In genomic region chr6:166738778-166739654, GRCh38 we compare ENCODE assay signal across 19 cellular contexts.
"Had no signal": no experiment of that assay in that cellular context is flagged by ENCODE, and none has a peak within 500 bp of the region (broad histone marks: within the 10 kb centered on the region; RNA-seq: fewer than 3 reads in every experiment).

No MANE protein-coding gene starts in this region.

- H3K36me3 ChIP-seq: breast epithelium, lower lobe of right lung, prostate gland, right lobe of liver, suprapubic skin, upper lobe of left lung had no signal

- H3K4me1 ChIP-seq: breast epithelium, lower lobe of right lung, prostate gland, right lobe of liver, suprapubic skin, upper lobe of left lung had no signal

- FAIRE-seq: colon had no signal

- H3K27me3 ChIP-seq: breast epithelium, right lobe of liver, suprapubic skin, upper lobe of left lung had no signal

- DNase-seq: activated B cell treated with CpG ODN at 0.5 μM for 24 hours; activated CD4-positive, alpha-beta T cell treated with anti-CD3 and anti-CD28 coated beads, Interleukin-2, amount 10 ng/mL, durations not matched to agents 24 days and 14 days; activated effector memory CD4-positive, alpha-beta T cell treated with anti-CD3 and anti-CD28 coated beads, Interleukin-2, amount 50 U/mL, for 16 hours; activated T-cell treated with anti-CD3 and anti-CD28 coated beads, Interleukin-2, amount 50 U/mL, for 24 hours; anterior cingulate cortex; effector CD4-positive, alpha-beta T cell; hypothalamus; left cardiac atrium; lower lobe of right lung; naive thymus-derived CD8-positive, alpha-beta T cell; occipital lobe; right lobe of liver; stimulated activated CD4-positive, alpha-beta T cell treated with anti-CD3 and anti-CD28 coated beads, Interleukin-2, amount 100 ng/mL, for 48 hours; stimulated activated naive CD8-positive, alpha-beta T cell treated with anti-CD3 and anti-CD28 coated beads, Interleukin-15, Interleukin-2, amounts not matched to agents 100 U/mL and 50 U/mL, for 24 hours; upper lobe of left lung had no signal

- H3K27ac ChIP-seq: breast epithelium, lower lobe of right lung, prostate gland, right lobe of liver, suprapubic skin, upper lobe of left lung had no signal

- H3K9me3 ChIP-seq: breast epithelium, lower lobe of right lung, prostate gland, right lobe of liver, suprapubic skin, upper lobe of left lung had no signal

- H3K4me3 ChIP-seq: breast epithelium, lower lobe of right lung, prostate gland, right lobe of liver, suprapubic skin, upper lobe of left lung had no signal
